In the genomic region with DNA sequence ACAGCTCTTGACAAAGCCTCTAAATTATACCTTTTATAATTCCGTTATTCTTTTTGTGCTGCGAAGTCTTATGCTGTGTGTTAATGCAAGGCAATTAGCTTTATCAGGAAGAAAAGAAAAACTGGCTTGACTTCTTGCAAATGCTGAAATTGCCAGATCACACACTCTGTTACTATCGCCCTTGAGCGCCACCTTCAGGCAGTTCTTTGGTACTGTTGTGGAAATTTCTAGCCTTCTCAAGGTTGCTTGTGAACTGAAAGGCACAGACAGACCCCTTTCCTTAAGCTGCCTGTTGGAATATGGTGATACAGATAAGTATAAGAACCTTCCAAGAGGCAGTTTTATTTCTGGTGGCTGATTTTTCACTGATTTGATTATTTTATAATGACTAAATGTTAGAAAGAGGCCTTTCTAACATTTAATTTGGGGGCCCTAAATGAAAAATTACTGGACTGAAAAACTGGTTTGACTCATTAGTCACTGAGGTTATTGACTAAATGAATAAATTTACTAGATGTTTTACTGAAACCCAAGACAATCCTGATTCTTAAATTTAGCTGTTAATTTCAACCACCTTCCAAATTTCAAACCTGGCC, we compare ENCODE assay signal across 8 cellular contexts.
DNase-seq lines count a peak whose midpoint lies in the region; ATAC-seq and TF ChIP-seq lines count a peak whose summit lies in the region.

No MANE protein-coding gene starts in this region.

- no peaks in the 10 kb centered on the region for H3K27me3 Mint-ChIP-seq in activated naive CD8-positive, alpha-beta T cell

- H3K4me3 ChIP-seq in cardiac muscle cell = no peak overlapping the region

- H3K36me3 ChIP-seq in cardiac muscle cell = no peaks in the 10 kb centered on the region

- peaks cover 73% of the 10 kb centered on the region for H3K4me1 Mint-ChIP-seq in activated naive CD8-positive, alpha-beta T cell (ENCODE audit: low read depth)

- ATAC-seq in GM19035 (IDR thresholded peaks at IDR 0.05; ENCODE audit: unreplicated experiment) (peak; percentile 52), HG03196 (IDR thresholded peaks at IDR 0.05; ENCODE audit: unreplicated experiment) (no peak)

- no peaks in the 10 kb centered on the region for H3K36me3 Mint-ChIP-seq in activated naive CD8-positive, alpha-beta T cell

- H3K27ac ChIP-seq in cardiac muscle cell = no peak overlapping the region

- DNase-seq in Ammon's horn (ENCODE audit: low spot score) (peak; percentile 87), Kasumi-1 (lab: John Stamatoyannopoulos, UW) (peak; percentile 52 to 55), SKM-1 treated with dmso at 0.1 percent for 144 hours (lab: John Stamatoyannopoulos, UW; ENCODE audit: unreplicated experiment) (peak; percentile 77), cardiac muscle cell (ENCODE audit: low read depth in 1 of 2, low spot score in 1 of 2) (peak; percentile 83 to 85), putamen (ENCODE audit: low spot score) (peak; percentile 71)

- H3K27ac Mint-ChIP-seq in activated naive CD8-positive, alpha-beta T cell = peak overlapping the region; percentile 90

- no peaks in the 10 kb centered on the region for H3K27me3 ChIP-seq in cardiac muscle cell

- H3K9me3 Mint-ChIP-seq in activated naive CD8-positive, alpha-beta T cell (ENCODE audit: low read depth) = no peaks in the 10 kb centered on the region

- H3K9me3 ChIP-seq in cardiac muscle cell (ENCODE audit: low read depth) = no peaks in the 10 kb centered on the region

- H3K4me1 ChIP-seq in cardiac muscle cell (ENCODE audit: low read depth) = peaks cover 5% of the 10 kb centered on the region

- no peak overlapping the region for H3K4me3 Mint-ChIP-seq in activated naive CD8-positive, alpha-beta T cell

- TF ChIP-seq CTCF in cardiac muscle cell (IDR thresholded peaks at IDR 0.05; ENCODE audit: low read depth, low read length) = peak; percentile 85
